Comparison of ENCODE assay signal across 12 cellular contexts in genomic region chr7:55508301-55509011, GRCh38.
A peak's percentile ranks its signal among the peaks of the same experiment; 100 is the strongest.
DNase-seq lines count a peak whose midpoint lies in the region; ATAC-seq, FAIRE-seq and TF ChIP-seq lines count a peak whose summit lies in the region.
"Had no signal": no experiment of that assay in that cellular context is flagged by ENCODE, and none has a peak within 500 bp of the region (broad histone marks: within the 10 kb centered on the region; RNA-seq: fewer than 3 reads in every experiment).

No MANE protein-coding gene starts in this region.

- intact Hi-C loops in gastrocnemius medialis (cut with DNase I; ENCODE audit: low total_unique reads), result no loop called here
- intact Hi-C loops in kidney (cut with DNase I), result no loop called here
- intact Hi-C loops in naive thymus-derived CD4-positive, alpha-beta T cell (cut with micrococcal nuclease), result no loop called here

- H3K27me3 ChIP-seq in gastrocnemius medialis (no peaks in the 10 kb centered on the region), right atrium auricular region (no peaks in the 10 kb centered on the region)
- no peaks in the 10 kb centered on the region for H3K27me3 ChIP-seq in naive thymus-derived CD4-positive, alpha-beta T cell (ENCODE audit: control insufficient read depth in 2 of 2, insufficient read depth in 2 of 2, low read length in 2 of 2)
- H3K27me3 ChIP-seq: MG63, neural progenitor cell had no signal

- H3K36me3 ChIP-seq in gastrocnemius medialis, result no peaks in the 10 kb centered on the region
- H3K36me3 ChIP-seq in right atrium auricular region, result no peaks in the 10 kb centered on the region
- H3K36me3 ChIP-seq in kidney (ENCODE audit: control insufficient read depth in 1 of 2, insufficient read depth in 2 of 2, low read length in 2 of 2), result no peaks in the 10 kb centered on the region
- peaks cover 0 to 19% (median 0%) of the 10 kb centered on the region in 3 experiments for H3K36me3 ChIP-seq in naive thymus-derived CD4-positive, alpha-beta T cell (ENCODE audit: control insufficient read depth in 2 of 3, insufficient read depth in 3 of 3, low read length in 3 of 3)
- H3K36me3 ChIP-seq: MG63, neural progenitor cell had no signal

- H3K27me3 Mint-ChIP-seq in activated naive CD4-positive, alpha-beta T cell treated with anti-CD3 and anti-CD28 coated beads, Interleukin-2, amount 10 ng/mL, durations not matched to agents 7 days and 5 days, result no peaks in the 10 kb centered on the region
- H3K27me3 Mint-ChIP-seq in naive thymus-derived CD4-positive, alpha-beta T cell, result no peaks in the 10 kb centered on the region

- ATAC-seq in GM21529 (IDR thresholded peaks at IDR 0.05; ENCODE audit: unreplicated experiment), result peak; percentile 77
- ATAC-seq in HG03342 (IDR thresholded peaks at IDR 0.05; ENCODE audit: unreplicated experiment), result peak; percentile 54
- ATAC-seq in gastrocnemius medialis, result no peak
- ATAC-seq in naive thymus-derived CD4-positive, alpha-beta T cell, result no peak

- H3K36me3 Mint-ChIP-seq in activated naive CD4-positive, alpha-beta T cell treated with anti-CD3 and anti-CD28 coated beads, Interleukin-2, amount 10 ng/mL, durations not matched to agents 7 days and 5 days, result peaks cover 27% of the 10 kb centered on the region
- peaks cover 4 to 33% (median 5%) of the 10 kb centered on the region in 5 donors for H3K36me3 Mint-ChIP-seq in naive thymus-derived CD4-positive, alpha-beta T cell

- no peak overlapping the region for H3K27ac Mint-ChIP-seq in activated naive CD4-positive, alpha-beta T cell treated with anti-CD3 and anti-CD28 coated beads, Interleukin-2, amount 10 ng/mL, durations not matched to agents 7 days and 5 days
- H3K27ac Mint-ChIP-seq in naive thymus-derived CD4-positive, alpha-beta T cell, result peak overlapping the region in 2 of 9 donors; percentile 3 to 19
- H3K27ac Mint-ChIP-seq: neural progenitor cell had no signal

- H3K9ac ChIP-seq in kidney (ENCODE audit: low read length in 2 of 2), result no peak overlapping the region
- H3K9ac ChIP-seq: neural progenitor cell had no signal

- H3K4me3 ChIP-seq in gastrocnemius medialis, result no peak overlapping the region
- no peak overlapping the region for H3K4me3 ChIP-seq in right atrium auricular region
- H3K4me3 ChIP-seq in kidney (ENCODE audit: low read length in 2 of 2), result no peak overlapping the region
- no peak overlapping the region for H3K4me3 ChIP-seq in naive thymus-derived CD4-positive, alpha-beta T cell (ENCODE audit: low read length)
- H3K4me3 ChIP-seq: MG63, neural progenitor cell had no signal

- DNase-seq in activated naive CD4-positive, alpha-beta T cell treated with anti-CD3 and anti-CD28 coated beads, Interleukin-2, amount 50 U/mL, for 16 hours, result peak; percentile 27
- DNase-seq in activated naive CD4-positive, alpha-beta T cell treated with anti-CD3 and anti-CD28 coated beads, Interleukin-2, amount 10 ng/mL, durations not matched to agents 7 days and 5 days, result no peak
- DNase-seq in gastrocnemius medialis (no peak), right atrium auricular region (ENCODE audit: low spot score) (no peak), kidney (no peak)
- no peak for DNase-seq in naive thymus-derived CD4-positive, alpha-beta T cell
- DNase-seq: hypothalamus, MG63 had no signal

- H3K4me1 Mint-ChIP-seq in activated naive CD4-positive, alpha-beta T cell treated with anti-CD3 and anti-CD28 coated beads, Interleukin-2, amount 10 ng/mL, durations not matched to agents 7 days and 5 days, result peaks cover 34% of the 10 kb centered on the region
- peaks cover 26 to 70% (median 61%) of the 10 kb centered on the region in 7 donors for H3K4me1 Mint-ChIP-seq in naive thymus-derived CD4-positive, alpha-beta T cell

- TF ChIP-seq POLR2A in gastrocnemius medialis (IDR thresholded peaks at IDR 0.05), result no peak

- in situ Hi-C loops in gastrocnemius medialis (cut with MboI; ENCODE audit: low sequenced_read_pairs in 4 of 4), result loop anchor here in 1 of 4 donors (10.0 kb wide), 1 partner anchor 86 kb away; no protein-coding TSS in a partner anchor

- H3K9me3 Mint-ChIP-seq in activated naive CD4-positive, alpha-beta T cell treated with anti-CD3 and anti-CD28 coated beads, Interleukin-2, amount 10 ng/mL, durations not matched to agents 7 days and 5 days, result no peaks in the 10 kb centered on the region
- H3K9me3 Mint-ChIP-seq in naive thymus-derived CD4-positive, alpha-beta T cell, result no peaks in the 10 kb centered on the region
- H3K9me3 Mint-ChIP-seq: neural progenitor cell had no signal

- POLR2A ChIA-PET in naive thymus-derived CD4-positive, alpha-beta T cell (lab: Charles Lee), result interaction anchor here (0.6 kb wide), 1 partner anchor 81 kb away, joined by 3 read pairs; no protein-coding TSS in a partner anchor

- TF ChIP-seq CTCF in gastrocnemius medialis (IDR thresholded peaks at IDR 0.05 in 4 of 5, conservative IDR thresholded peaks at IDR 0.05 in 1 of 5) (no peak), right atrium auricular region (IDR thresholded peaks at IDR 0.05) (no peak), kidney (IDR thresholded peaks at IDR 0.05; ENCODE audit: borderline replicate concordance, extremely low read depth, insufficient read depth) (no peak)

- H3K4me1 ChIP-seq in gastrocnemius medialis (peaks cover 43 to 53% of the 10 kb centered on the region in 2 donors), right atrium auricular region (peaks cover 0 to 14% of the 10 kb centered on the region in 2 donors), kidney (ENCODE audit: control insufficient read depth in 1 of 2, insufficient read depth in 1 of 2, low read depth in 1 of 2, low read length in 2 of 2) (no peaks in the 10 kb centered on the region)
- H3K4me1 ChIP-seq in naive thymus-derived CD4-positive, alpha-beta T cell (ENCODE audit: control insufficient read depth in 2 of 2, insufficient read depth in 2 of 2, low read length in 2 of 2), result peaks cover 0 to 10% of the 10 kb centered on the region in 2 donors

- H3K27ac ChIP-seq in gastrocnemius medialis, result peak overlapping the region; percentile 0 to 23 (median 16)
- H3K27ac ChIP-seq in right atrium auricular region, result no peak overlapping the region
- H3K27ac ChIP-seq in kidney (ENCODE audit: low read depth in 2 of 2, low read length in 2 of 2), result no peak overlapping the region
- no peak overlapping the region for H3K27ac ChIP-seq in naive thymus-derived CD4-positive, alpha-beta T cell (ENCODE audit: low read depth, low read length)
- H3K27ac ChIP-seq: neural progenitor cell, RWPE1 had no signal

- CTCF ChIA-PET in activated naive CD4-positive, alpha-beta T cell treated with anti-CD3 and anti-CD28 coated beads, Interleukin-2, amount 10 ng/mL, durations not matched to agents 7 days and 5 days (lab: Charles Lee), result interaction anchor here (0.5 to 1.8 kb wide), 2 partner anchors 26 to 782 kb away, joined by 3 to 7 read pairs; no protein-coding TSS in a partner anchor
- CTCF ChIA-PET in naive thymus-derived CD4-positive, alpha-beta T cell (lab: Charles Lee), result interaction anchor here (1.2 to 1.4 kb wide), 3 partner anchors 11 to 85 kb away, joined by 4 read pairs; no protein-coding TSS in a partner anchor

- no peak for FAIRE-seq in kidney (lab: Jason Lieb, UNC)

- H3K9me3 ChIP-seq in gastrocnemius medialis (no peaks in the 10 kb centered on the region), right atrium auricular region (no peaks in the 10 kb centered on the region), kidney (ENCODE audit: control insufficient read depth in 1 of 2, low read length in 2 of 2) (no peaks in the 10 kb centered on the region)
- no peaks in the 10 kb centered on the region for H3K9me3 ChIP-seq in naive thymus-derived CD4-positive, alpha-beta T cell (ENCODE audit: control insufficient read depth in 2 of 3, low read length in 3 of 3)
- H3K9me3 ChIP-seq: MG63 had no signal

- no peak overlapping the region for H3K4me3 Mint-ChIP-seq in activated naive CD4-positive, alpha-beta T cell treated with anti-CD3 and anti-CD28 coated beads, Interleukin-2, amount 10 ng/mL, durations not matched to agents 7 days and 5 days
- no peak overlapping the region for H3K4me3 Mint-ChIP-seq in naive thymus-derived CD4-positive, alpha-beta T cell
- H3K4me3 Mint-ChIP-seq: neural progenitor cell had no signal

Comparison
In these comparisons a context has a peak if more than half of its experiments do, and no peak if none do; other contexts are left out.
1. ATAC-seq: peak in GM21529 (single experiment) and HG03342 (single experiment); none in gastrocnemius medialis (0 of 2) and naive thymus-derived CD4-positive, alpha-beta T cell (single experiment).
2. H3K27ac ChIP-seq: peak in gastrocnemius medialis (4 of 4); none in right atrium auricular region (0 of 2), kidney (0 of 2) and naive thymus-derived CD4-positive, alpha-beta T cell (single experiment).